In genomic region chr19:48552406-48553322, GRCh38 we compare ENCODE assay signal across 18 cellular contexts. TPM values are rescaled to one million over a fixed set of nuclear protein-coding genes. Genes with fewer than 3 reads are reported as not detected.
DNase-seq lines count a peak whose midpoint lies in the region; FAIRE-seq and TF ChIP-seq lines count a peak whose summit lies in the region.
"Had no signal": no experiment of that assay in that cellular context is flagged by ENCODE, and none has a peak within 500 bp of the region (broad histone marks: within the 10 kb centered on the region; RNA-seq: fewer than 3 reads in every experiment).

No MANE protein-coding gene starts in this region.

- no peak overlapping the region for H3K27ac ChIP-seq in duodenal mucosa (ENCODE audit: low read depth, low read length)
- no peak overlapping the region for H3K27ac ChIP-seq in neuronal stem cell (replicated peaks; ENCODE audit: low read length)
- no peak overlapping the region for H3K27ac ChIP-seq in sigmoid colon
- H3K27ac ChIP-seq: heart left ventricle had no signal

- TF ChIP-seq POLR2A in NB4 (IDR thresholded peaks at IDR 0.05; ENCODE audit: extremely low read depth, insufficient read length) (no peak), sigmoid colon (IDR thresholded peaks at IDR 0.05) (no peak), H54 (IDR thresholded peaks at IDR 0.05; ENCODE audit: low read depth, low read length) (no peak)

- intact Hi-C loops in Caco-2 (cut with micrococcal nuclease; ENCODE audit: unreplicated experiment) = no loop called here
- intact Hi-C loops in sigmoid colon (cut with DNase I) = no loop called here

- WGBS in neuronal stem cell (ENCODE audit: extremely low coverage in 2 of 2, insufficient read length in 2 of 2, insufficient replicate concordance in 1 of 2), 2 donors = no CpG with 5 or more reads among the region's 19 CpGs
- WGBS in sigmoid colon, 2 donors = 63 to 80% methylated on average over 19 of the region's 19 CpGs

- no peak overlapping the region for H4K91ac ChIP-seq in neuronal stem cell (ENCODE audit: low read depth, low read length, poor library complexity)

- H3K4ac ChIP-seq in neuronal stem cell (ENCODE audit: low read length) = no peak overlapping the region

- TF ChIP-seq EP300 in sigmoid colon (IDR thresholded peaks at IDR 0.05) = no peak

- H3K18ac ChIP-seq in neuronal stem cell (ENCODE audit: low read length) = no peak overlapping the region

- no peaks in the 10 kb centered on the region for H3K36me3 ChIP-seq in Caco-2 (ENCODE audit: control insufficient read depth, insufficient read depth, low read length)
- no peaks in the 10 kb centered on the region for H3K36me3 ChIP-seq in duodenal mucosa (ENCODE audit: control insufficient read depth in 1 of 2, insufficient read depth in 2 of 2, low read length in 2 of 2)
- no peaks in the 10 kb centered on the region for H3K36me3 ChIP-seq in neuronal stem cell (replicated peaks in 1 of 2; ENCODE audit: control insufficient read depth in 2 of 2, insufficient read depth in 2 of 2, low read length in 2 of 2)
- H3K36me3 ChIP-seq in sigmoid colon = no peaks in the 10 kb centered on the region
- H3K36me3 ChIP-seq: heart left ventricle had no signal

- H3K9me3 ChIP-seq in Caco-2 (no peaks in the 10 kb centered on the region), duodenal mucosa (ENCODE audit: control insufficient read depth in 1 of 2, low read length in 2 of 2) (no peaks in the 10 kb centered on the region), neuronal stem cell (replicated peaks in 1 of 2; ENCODE audit: control insufficient read depth in 2 of 2, insufficient read depth in 1 of 2, low read depth in 1 of 2, low read length in 2 of 2) (peaks cover 0 to 2% of the 10 kb centered on the region in 2 donors), sigmoid colon (no peaks in the 10 kb centered on the region)
- H3K9me3 ChIP-seq: heart left ventricle had no signal

- POLR2A ChIA-PET in Caco-2 (lab: Charles Lee) (interaction anchor here (1.1 to 1.9 kb wide), 3 partner anchors 19 to 66 kb away, joined by 6 to 19 read pairs (median 15); partner anchors contain the start of genes RPL18 and SPHK2), GM10248 (lab: Yijun Ruan, JAX) (no interaction called here)

- peaks cover 18% of the 10 kb centered on the region for H3K36me3 Mint-ChIP-seq in Caco-2 (ENCODE audit: insufficient read depth, unreplicated experiment)
- H3K36me3 Mint-ChIP-seq in activated T-cell treated with anti-CD3 and anti-CD28 coated beads, Interleukin-2, amount 50 U/mL, for 24 hours (ENCODE audit: low read depth) = no peaks in the 10 kb centered on the region
- H3K36me3 Mint-ChIP-seq: activated naive CD8-positive, alpha-beta T cell treated with anti-CD3 and anti-CD28 coated beads, Interleukin-2, amount 10 ng/mL, durations not matched to agents 7 days and 5 days; memory B cell had no signal

- peaks cover 39% of the 10 kb centered on the region for H3K4me1 Mint-ChIP-seq in Caco-2 (ENCODE audit: low read depth, unreplicated experiment)
- H3K4me1 Mint-ChIP-seq in activated T-cell treated with anti-CD3 and anti-CD28 coated beads, Interleukin-2, amount 50 U/mL, for 24 hours (ENCODE audit: low read depth) = no peaks in the 10 kb centered on the region
- H3K4me1 Mint-ChIP-seq: activated naive CD8-positive, alpha-beta T cell treated with anti-CD3 and anti-CD28 coated beads, Interleukin-2, amount 10 ng/mL, durations not matched to agents 7 days and 5 days; memory B cell had no signal

- no peak overlapping the region for H3K23ac ChIP-seq in neuronal stem cell (ENCODE audit: low read depth, low read length, poor library complexity)

- CTCF ChIA-PET in Caco-2 (lab: Charles Lee) = interaction anchor here (0.5 to 1.9 kb wide), 3 partner anchors 32 to 50 kb away, joined by 4 to 16 read pairs (median 16); no protein-coding TSS in a partner anchor
- CTCF ChIA-PET in GM10248 (lab: Yijun Ruan, JAX) = interaction anchor here (0.8 to 1.6 kb wide), 4 partner anchors 31 to 45 kb away, joined by 3 to 5 read pairs (median 3); no protein-coding TSS in a partner anchor

- no peak for DNase-seq in Caco-2
- DNase-seq in NB4 (ENCODE audit: low read depth) = peak; percentile 52
- DNase-seq in neuronal stem cell (ENCODE audit: low spot score) = no peak
- no peak for DNase-seq in sigmoid colon
- no peak for DNase-seq in activated T-cell treated with anti-CD3 and anti-CD28 coated beads, Interleukin-2, amount 50 U/mL, for 24 hours
- DNase-seq in H54 (ENCODE audit: insufficient read length, low spot score) = no peak
- no peak for DNase-seq in GM10248 (ENCODE audit: extremely low spot score)
- DNase-seq: activated naive CD8-positive, alpha-beta T cell treated with anti-CD3 and anti-CD28 coated beads, Interleukin-2, amount 10 ng/mL, durations not matched to agents 7 days and 5 days; activated T-cell treated with anti-CD3 and anti-CD28 coated beads, Interleukin-2, amount 50 U/mL, for 72 hours; EL; heart left ventricle; stimulated activated CD4-positive, alpha-beta T cell treated with anti-CD3 and anti-CD28 coated beads, Interleukin-15, amount 100 ng/mL, for 24 hours; stimulated activated naive CD8-positive, alpha-beta T cell treated with anti-CD3 and anti-CD28 coated beads, Interleukin-15, Interleukin-2, amounts not matched to agents 100 U/mL and 50 U/mL, for 24 hours had no signal

- H3K27me3 ChIP-seq in Caco-2 (replicated peaks; ENCODE audit: control insufficient read depth, insufficient read depth, low read length) (no peaks in the 10 kb centered on the region), duodenal mucosa (ENCODE audit: control insufficient read depth in 1 of 2, insufficient read depth in 2 of 2, low read length in 2 of 2) (no peaks in the 10 kb centered on the region), neuronal stem cell (ENCODE audit: control insufficient read depth in 3 of 3, insufficient read depth in 3 of 3, low read depth in 1 of 3, low read length in 3 of 3) (peaks cover 0 to 17% (median 0%) of the 10 kb centered on the region in 3 experiments), sigmoid colon (no peaks in the 10 kb centered on the region)

- H2BK120ac ChIP-seq in neuronal stem cell (ENCODE audit: low read depth, low read length) = peak overlapping the region; percentile 50

- H3K27me3 Mint-ChIP-seq in Caco-2 (ENCODE audit: insufficient read depth, unreplicated experiment) = no peaks in the 10 kb centered on the region
- peaks cover 8% of the 10 kb centered on the region for H3K27me3 Mint-ChIP-seq in activated T-cell treated with anti-CD3 and anti-CD28 coated beads, Interleukin-2, amount 50 U/mL, for 24 hours

- H3K9ac ChIP-seq in duodenal mucosa (ENCODE audit: low read depth in 1 of 2, low read length in 2 of 2) (peak overlapping the region in 1 of 2 donors; percentile 32), neuronal stem cell (ENCODE audit: low read depth, low read length, poor library complexity) (no peak overlapping the region)

- peak overlapping the region; percentile 98 for H3K27ac Mint-ChIP-seq in Caco-2 (ENCODE audit: unreplicated experiment)
- no peak overlapping the region for H3K27ac Mint-ChIP-seq in activated T-cell treated with anti-CD3 and anti-CD28 coated beads, Interleukin-2, amount 50 U/mL, for 24 hours
- H3K27ac Mint-ChIP-seq: activated naive CD8-positive, alpha-beta T cell treated with anti-CD3 and anti-CD28 coated beads, Interleukin-2, amount 10 ng/mL, durations not matched to agents 7 days and 5 days; activated T-cell treated with anti-CD3 and anti-CD28 coated beads, Interleukin-2, amount 50 U/mL, for 72 hours; memory B cell had no signal

- no peak overlapping the region for H2AFZ ChIP-seq in neuronal stem cell (ENCODE audit: low read length)

- no peaks in the 10 kb centered on the region for H3K9me3 Mint-ChIP-seq in Caco-2 (ENCODE audit: unreplicated experiment)
- H3K9me3 Mint-ChIP-seq in activated T-cell treated with anti-CD3 and anti-CD28 coated beads, Interleukin-2, amount 50 U/mL, for 24 hours = no peaks in the 10 kb centered on the region
- H3K9me3 Mint-ChIP-seq: activated naive CD8-positive, alpha-beta T cell treated with anti-CD3 and anti-CD28 coated beads, Interleukin-2, amount 10 ng/mL, durations not matched to agents 7 days and 5 days; activated T-cell treated with anti-CD3 and anti-CD28 coated beads, Interleukin-2, amount 50 U/mL, for 72 hours; memory B cell had no signal

- H2BK15ac ChIP-seq in neuronal stem cell (ENCODE audit: low read length) = peak overlapping the region; percentile 3

- H3K4me3 ChIP-seq in Caco-2 (ENCODE audit: low read depth, low read length) = no peak overlapping the region
- H3K4me3 ChIP-seq in NB4 (ENCODE audit: low read depth, low read length) = no peak overlapping the region
- peak overlapping the region; percentile 46 to 48 for H3K4me3 ChIP-seq in duodenal mucosa (ENCODE audit: low read depth in 1 of 2, low read length in 2 of 2)
- H3K4me3 ChIP-seq in neuronal stem cell (ENCODE audit: low read length in 2 of 2) = no peak overlapping the region
- no peak overlapping the region for H3K4me3 ChIP-seq in sigmoid colon
- H3K4me3 ChIP-seq: heart left ventricle had no signal

- H3K4me1 ChIP-seq in Caco-2 = peaks cover 56% of the 10 kb centered on the region
- peaks cover 27 to 33% of the 10 kb centered on the region in 2 donors for H3K4me1 ChIP-seq in duodenal mucosa (ENCODE audit: control insufficient read depth in 1 of 2, insufficient read depth in 2 of 2, low read length in 2 of 2)
- H3K4me1 ChIP-seq in neuronal stem cell (ENCODE audit: control insufficient read depth in 2 of 2, insufficient read depth in 1 of 2, low read depth in 1 of 2, low read length in 2 of 2) = peaks cover 7 to 12% of the 10 kb centered on the region in 2 donors
- no peaks in the 10 kb centered on the region for H3K4me1 ChIP-seq in sigmoid colon

- TF ChIP-seq CTCF in Caco-2 (IDR thresholded peaks at IDR 0.05; ENCODE audit: insufficient read depth in 1 of 2, low read depth in 1 of 2, low read length in 1 of 2, severe bottlenecking in 1 of 2, unreplicated experiment in 1 of 2) = no peak
- no peak for TF ChIP-seq CTCF in NB4 (IDR thresholded peaks at IDR 0.05; ENCODE audit: low read depth, low read length)
- TF ChIP-seq CTCF in sigmoid colon (IDR thresholded peaks at IDR 0.05) = no peak
- no peak for TF ChIP-seq CTCF in GM10248 (IDR thresholded peaks at IDR 0.05; ENCODE audit: control extremely low read depth, extremely low read depth, low read depth, missing control alignments)

- no peak overlapping the region for H3K4me3 Mint-ChIP-seq in Caco-2 (ENCODE audit: unreplicated experiment)
- H3K4me3 Mint-ChIP-seq in activated T-cell treated with anti-CD3 and anti-CD28 coated beads, Interleukin-2, amount 50 U/mL, for 24 hours = no peak overlapping the region
- H3K4me3 Mint-ChIP-seq: activated naive CD8-positive, alpha-beta T cell treated with anti-CD3 and anti-CD28 coated beads, Interleukin-2, amount 10 ng/mL, durations not matched to agents 7 days and 5 days; activated T-cell treated with anti-CD3 and anti-CD28 coated beads, Interleukin-2, amount 50 U/mL, for 72 hours; memory B cell had no signal

- H2BK5ac ChIP-seq in neuronal stem cell (ENCODE audit: low read length) = peak overlapping the region; percentile 27

- no peak for FAIRE-seq in H54 (lab: Jason Lieb, UNC)

- no peak overlapping the region for H4K8ac ChIP-seq in neuronal stem cell (ENCODE audit: low read depth, low read length)

- H2BK12ac ChIP-seq in neuronal stem cell (ENCODE audit: low read length) = no peak overlapping the region

- H3K14ac ChIP-seq in neuronal stem cell (ENCODE audit: low read length) = no peak overlapping the region

- no TSS peak for BruUV-seq in Caco-2 (replicated peaks; lab: Mats Ljungman, UMichigan)

- no peak overlapping the region for H3K4me2 ChIP-seq in neuronal stem cell (ENCODE audit: insufficient read depth, low read length, poor library complexity, severe bottlenecking)

- H2AK5ac ChIP-seq in neuronal stem cell (ENCODE audit: low read depth, low read length) = peak overlapping the region; percentile 82

- no peaks in the 10 kb centered on the region for H3K79me1 ChIP-seq in neuronal stem cell (ENCODE audit: low read depth, low read length)

RNA-seq across cellular contexts. Expression of gene SULT2B1, which starts 0.7 kb away (rescaled TPM):
- total RNA-seq in Caco-2 (2022) = 1.00 and 1.4 TPM in 2 replicates
- polyA plus RNA-seq in neuronal stem cell (2013, experiment 1 of 2) = 0.13 TPM
- 0.18 TPM for polyA plus RNA-seq in neuronal stem cell (2013, experiment 2 of 2)
- under 1 TPM in 1 of 4 donors, not detected in 3; 0.82 TPM for total RNA-seq in sigmoid colon
- 1 to 10 TPM; 1.2 to 2.8 (median 2.4) TPM for polyA plus RNA-seq in sigmoid colon
- total RNA-seq: activated naive CD8-positive, alpha-beta T cell treated with anti-CD3 and anti-CD28 coated beads, Interleukin-2, amount 10 ng/mL, durations not matched to agents 7 days and 5 days; activated T-cell treated with anti-CD3 and anti-CD28 coated beads, Interleukin-2, amount 50 U/mL, for 72 hours had no signal
- polyA plus RNA-seq: neural cell had no signal

RNA-seq across cellular contexts. Expression of gene LMTK3, which starts 41.0 kb away (rescaled TPM):
- 22.4 and 22.6 TPM in 2 replicates for total RNA-seq in Caco-2 (2022)
- 7.9 TPM for polyA plus RNA-seq in neuronal stem cell (2013, experiment 1 of 2)
- 7.5 TPM for polyA plus RNA-seq in neuronal stem cell (2013, experiment 2 of 2)
- total RNA-seq in sigmoid colon = 1 to 10 TPM in 1 of 4 donors, under 1 TPM in 1, not detected in 2; 0.14 to 1.1 TPM
- 1 to 10 TPM in 1 of 3 donors, under 1 TPM in 1, not detected in 1; 0.23 to 1.7 TPM for polyA plus RNA-seq in sigmoid colon

RNA-seq across cellular contexts. Expression of gene SPACA4, which starts 53.9 kb away (rescaled TPM):
- not detected in 2 replicates for total RNA-seq in Caco-2 (2022)
- polyA plus RNA-seq in neuronal stem cell (2013, experiment 1 of 2) = not detected
- polyA plus RNA-seq in neuronal stem cell (2013, experiment 2 of 2) = not detected
- not detected for total RNA-seq in sigmoid colon
- polyA plus RNA-seq in sigmoid colon = under 1 TPM in 1 of 3 donors, not detected in 2; 0.34 TPM
- total RNA-seq: activated naive CD8-positive, alpha-beta T cell treated with anti-CD3 and anti-CD28 coated beads, Interleukin-2, amount 10 ng/mL, durations not matched to agents 7 days and 5 days; activated T-cell treated with anti-CD3 and anti-CD28 coated beads, Interleukin-2, amount 50 U/mL, for 72 hours; dermis microvascular lymphatic vessel endothelial cell; heart left ventricle; ureter had no signal
- polyA plus RNA-seq: heart left ventricle, neural cell had no signal

Comparison
In these comparisons a context has a peak if more than half of its experiments do, and no peak if none do; other contexts are left out.
1. H3K4me3 ChIP-seq: peak in duodenal mucosa (2 of 2); none in Caco-2 (single experiment), NB4 (single experiment), neuronal stem cell (0 of 2) and sigmoid colon (0 of 4).
2. RNA of gene LMTK3, which starts 41.0 kb away (total RNA-seq): 22.4 to 22.6 TPM in Caco-2; 0.14 to 1.1 TPM in sigmoid colon; every median in the first group is over 10 times any median in the second.